In genomic region chr11:73860202-73860601, GRCh38 we compare ENCODE assay signal across 17 cellular contexts. TPM values are rescaled to one million over a fixed set of nuclear protein-coding genes. Genes with fewer than 3 reads are reported as not detected.
DNase-seq lines count a peak whose midpoint lies in the region; ATAC-seq and TF ChIP-seq lines count a peak whose summit lies in the region.
"Had no signal": no experiment of that assay in that cellular context is flagged by ENCODE, and none has a peak within 500 bp of the region (broad histone marks: within the 10 kb centered on the region; RNA-seq: fewer than 3 reads in every experiment).

No MANE protein-coding gene starts in this region.

- H3K79me2 ChIP-seq in SK-N-SH (ENCODE audit: insufficient read depth): no peaks in the 10 kb centered on the region

- H3K27me3 Mint-ChIP-seq in activated T-helper 17 cell treated with anti-CD3 and anti-CD28 coated beads, Interleukin-2, amount 50 U/mL, for 72 hours: no peaks in the 10 kb centered on the region
- H3K27me3 Mint-ChIP-seq in nephron progenitor cell (ENCODE audit: low read depth, poor library complexity): no peaks in the 10 kb centered on the region
- H3K27me3 Mint-ChIP-seq: CD4-positive, alpha-beta memory T cell had no signal

- H3K27ac ChIP-seq in SK-N-SH (ENCODE audit: low read depth in 2 of 2, low read length in 1 of 2): no peak overlapping the region
- H3K27ac ChIP-seq: 22Rv1, GM23248 had no signal

- H4K20me1 ChIP-seq in SK-N-SH (ENCODE audit: insufficient read depth): no peaks in the 10 kb centered on the region

- DNase-seq in SK-N-SH (no peak), nephron progenitor cell (no peak), UCSD-AML1 (lab: John Stamatoyannopoulos, UW; ENCODE audit: unreplicated experiment) (no peak), Ammon's horn (ENCODE audit: low spot score) (no peak)
- DNase-seq: BE2C; C1 segment of cervical spinal cord; Calu3; CD4-positive, alpha-beta memory T cell; COR-L47; DMS53; GF-D8; H7; HCEC 1CT had no signal

- no peak overlapping the region for H3K4me3 ChIP-seq in SK-N-SH (ENCODE audit: low read depth in 2 of 2, low read length in 1 of 2)
- H3K4me3 ChIP-seq: GM23248 had no signal

- no peaks in the 10 kb centered on the region for H3K9me2 ChIP-seq in SK-N-SH

- 65% methylated on average over 2 of the region's 2 CpGs for WGBS in SK-N-SH (ENCODE audit: low lambda C conversion rate)

- TF ChIP-seq RAD21 in SK-N-SH (IDR thresholded peaks at IDR 0.05; ENCODE audit: low read length): no peak

- no peaks in the 10 kb centered on the region for H3K4me1 Mint-ChIP-seq in activated T-helper 17 cell treated with anti-CD3 and anti-CD28 coated beads, Interleukin-2, amount 50 U/mL, for 72 hours
- H3K4me1 Mint-ChIP-seq in nephron progenitor cell: peaks cover 6% of the 10 kb centered on the region

- CTCF ChIA-PET in SK-N-SH (lab: Yijun Ruan, JAX): no interaction called here

- peak; percentile 31; the same call in 1 of the 3 replicates for ATAC-seq in SK-N-SH treated with all-trans-retinoic acid at 6 μM for 48 hours
- no peak for ATAC-seq in activated T-helper 17 cell treated with anti-CD3 and anti-CD28 coated beads, Interleukin-2, amount 50 U/mL, for 72 hours (replicated peaks)

- no peak overlapping the region for H3K9ac ChIP-seq in SK-N-SH
- H3K9ac ChIP-seq: GM23248 had no signal

- TF ChIP-seq CTCF in SK-N-SH (IDR thresholded peaks at IDR 0.05) (no peak), nephron progenitor cell (IDR thresholded peaks at IDR 0.05) (no peak)

- no peak overlapping the region for H3K4me3 Mint-ChIP-seq in activated T-helper 17 cell treated with anti-CD3 and anti-CD28 coated beads, Interleukin-2, amount 50 U/mL, for 72 hours
- no peak overlapping the region for H3K4me3 Mint-ChIP-seq in nephron progenitor cell
- H3K4me3 Mint-ChIP-seq: CD4-positive, alpha-beta memory T cell had no signal

- no peak overlapping the region for H3K4me2 ChIP-seq in SK-N-SH

- H3K36me3 Mint-ChIP-seq in activated T-helper 17 cell treated with anti-CD3 and anti-CD28 coated beads, Interleukin-2, amount 50 U/mL, for 72 hours (ENCODE audit: low read depth): peaks cover 46% of the 10 kb centered on the region
- peaks cover 68% of the 10 kb centered on the region for H3K36me3 Mint-ChIP-seq in nephron progenitor cell (ENCODE audit: low read depth)

- no peak overlapping the region for H2AFZ ChIP-seq in SK-N-SH (ENCODE audit: low read depth)
- H2AFZ ChIP-seq: GM23248 had no signal

- no peaks in the 10 kb centered on the region for H3K9me3 ChIP-seq in SK-N-SH
- H3K9me3 ChIP-seq: BE2C had no signal

- H3F3A ChIP-seq in SK-N-SH (replicated peaks; ENCODE audit: insufficient read depth): peaks cover 3% of the 10 kb centered on the region

- no peaks in the 10 kb centered on the region for H3K36me3 ChIP-seq in SK-N-SH (replicated peaks in 1 of 2; ENCODE audit: control insufficient read depth in 1 of 2, insufficient read depth in 2 of 2, low read length in 1 of 2)

- POLR2A ChIA-PET in SK-N-SH (lab: Yijun Ruan, JAX): no interaction called here

- peaks cover 0 to 2% of the 10 kb centered on the region in 2 experiments; a peak in 1 of 4 replicates for H3K4me1 ChIP-seq in SK-N-SH (ENCODE audit: control insufficient read depth in 1 of 2, insufficient read depth in 2 of 2, low read depth in 1 of 2, low read length in 1 of 2)
- H3K4me1 ChIP-seq: BE2C had no signal

- H3K9me3 Mint-ChIP-seq in activated T-helper 17 cell treated with anti-CD3 and anti-CD28 coated beads, Interleukin-2, amount 50 U/mL, for 72 hours: no peaks in the 10 kb centered on the region
- H3K9me3 Mint-ChIP-seq in nephron progenitor cell: no peaks in the 10 kb centered on the region
- H3K9me3 Mint-ChIP-seq: CD4-positive, alpha-beta memory T cell had no signal

- H3K27ac Mint-ChIP-seq in activated T-helper 17 cell treated with anti-CD3 and anti-CD28 coated beads, Interleukin-2, amount 50 U/mL, for 72 hours: peak overlapping the region; percentile 2
- peak overlapping the region; percentile 10 for H3K27ac Mint-ChIP-seq in nephron progenitor cell
- H3K27ac Mint-ChIP-seq: CD4-positive, alpha-beta memory T cell had no signal

- H3K27me3 ChIP-seq in SK-N-SH (ENCODE audit: insufficient read depth): no peaks in the 10 kb centered on the region
- H3K27me3 ChIP-seq: BE2C had no signal

- no peak for TF ChIP-seq EP300 in SK-N-SH (IDR thresholded peaks at IDR 0.05; ENCODE audit: borderline replicate concordance in 1 of 2, low read depth in 1 of 2, low read length in 1 of 2)

TF ChIP-seq in SK-N-SH treated with all-trans-retinoic acid at 6 μM for 48 hours, 23 proteins besides CTCF, POLR2A, EP300 and RAD21:
- TF ChIP-seq ARNTL (CRISPR knock-in tag; IDR thresholded peaks at IDR 0.05; ENCODE audit: borderline replicate concordance, low read depth) (no peak), ZFP3 (CRISPR knock-in tag; IDR thresholded peaks at IDR 0.05) (no peak)

TF ChIP-seq in SK-N-SH, 30 proteins besides CTCF, POLR2A, EP300 and RAD21 (continues in another document):
- no peak for TF ChIP-seq ZBTB33 (IDR thresholded peaks at IDR 0.05; ENCODE audit: borderline replicate concordance, low read depth)
- TF ChIP-seq ELF1 (IDR thresholded peaks at IDR 0.05): no peak
- no peak for TF ChIP-seq PBX3 (IDR thresholded peaks at IDR 0.05)
- TF ChIP-seq IRF3 (IDR thresholded peaks at IDR 0.05; ENCODE audit: low read depth, low read length): no peak
- TF ChIP-seq GATA2 (CRISPR knock-in tag; IDR thresholded peaks at IDR 0.05): no peak
- TF ChIP-seq NRF1 (IDR thresholded peaks at IDR 0.05; ENCODE audit: low read depth, low read length): no peak
- TF ChIP-seq REST (IDR thresholded peaks at IDR 0.05; ENCODE audit: low read depth, low read length): no peak

RNA-seq across cellular contexts. Expression of gene COA4, which starts 16.4 kb away (rescaled TPM):
- 171 and 172 TPM in 2 replicates for polyA plus RNA-seq in SK-N-SH (2012; rRNA removed)
- polyA plus RNA-seq in SK-N-SH (2012; cell fraction: cytosol; rRNA removed): 129 and 147 TPM in 2 replicates
- 130 and 214 TPM in 2 replicates for polyA plus RNA-seq in SK-N-SH (2012; cell fraction: nucleus; rRNA removed)
- total RNA-seq in activated T-helper 17 cell treated with anti-CD3 and anti-CD28 coated beads, Interleukin-2, amount 50 U/mL, for 72 hours: 100 to 1,000 TPM in 1 of 2 donors, 10 to 100 TPM in 1; 56.2 to 104 TPM

RNA-seq across cellular contexts. Expression of gene PAAF1, which starts 16.6 kb away (rescaled TPM):
- 23.2 and 26.0 TPM in 2 replicates for polyA plus RNA-seq in SK-N-SH (2012; rRNA removed)
- 25.2 and 25.5 TPM in 2 replicates for polyA plus RNA-seq in SK-N-SH (2012; cell fraction: cytosol; rRNA removed)
- polyA plus RNA-seq in SK-N-SH (2012; cell fraction: nucleus; rRNA removed): 20.4 and 29.2 TPM in 2 replicates
- 10 to 100 TPM; 32.0 to 40.6 TPM for total RNA-seq in activated T-helper 17 cell treated with anti-CD3 and anti-CD28 coated beads, Interleukin-2, amount 50 U/mL, for 72 hours
